In genomic region chr22:46587067-46587471, GRCh38 we compare ENCODE assay signal across 8 cellular contexts. TPM values are rescaled to one million over a fixed set of nuclear protein-coding genes. Genes with fewer than 3 reads are reported as not detected.
DNase-seq lines count a peak whose midpoint lies in the region; ATAC-seq and TF ChIP-seq lines count a peak whose summit lies in the region.

No MANE protein-coding gene starts in this region.

- H3K4me1 ChIP-seq in neutrophil (ENCODE audit: control insufficient read depth in 1 of 2, insufficient read depth in 1 of 2, low read depth in 1 of 2, low read length in 1 of 2) (peaks cover 17% of the 10 kb centered on the region in 2 experiments), upper lobe of right lung (peaks cover 38% of the 10 kb centered on the region), SJCRH30 (no peaks in the 10 kb centered on the region)

- peak overlapping the region; percentile 8 for H3K27ac ChIP-seq in neutrophil
- no peak overlapping the region for H3K27ac ChIP-seq in upper lobe of right lung
- no peak overlapping the region for H3K27ac ChIP-seq in SJCRH30

- no peaks in the 10 kb centered on the region for H3K36me3 Mint-ChIP-seq in T-helper 17 cell (ENCODE audit: low read depth)

- peak overlapping the region; percentile 86 for H3K4me3 Mint-ChIP-seq in T-helper 17 cell

- H3K4me1 Mint-ChIP-seq in T-helper 17 cell: peaks cover 19% of the 10 kb centered on the region

- TF ChIP-seq CTCF in neutrophil (IDR thresholded peaks at IDR 0.05) (no peak), upper lobe of right lung (IDR thresholded peaks at IDR 0.05) (no peak)

- DNase-seq in T-helper 17 cell (no peak), upper lobe of right lung (no peak), NCI-H526 treated with DMSO at 0.1 percent for 48 hours (lab: John Stamatoyannopoulos, UW) (no peak), SJCRH30 (no peak)
- DNase-seq in activated effector memory CD4-positive, alpha-beta T cell treated with anti-CD3 and anti-CD28 coated beads, Interleukin-2, amount 50 U/mL, for 16 hours: no peak

- intact Hi-C loops in upper lobe of right lung (cut with DNase I): no loop called here

- H3K9me3 ChIP-seq in T-helper 17 cell (ENCODE audit: control insufficient read depth, low read length, poor library complexity, severe bottlenecking) (no peaks in the 10 kb centered on the region), neutrophil (no peaks in the 10 kb centered on the region), upper lobe of right lung (no peaks in the 10 kb centered on the region), SJCRH30 (replicated peaks) (no peaks in the 10 kb centered on the region)

- peak; percentile 29 for ATAC-seq in GM18858 (IDR thresholded peaks at IDR 0.05; ENCODE audit: unreplicated experiment)
- ATAC-seq in GM21737 (IDR thresholded peaks at IDR 0.05; ENCODE audit: unreplicated experiment): peak; percentile 34
- ATAC-seq in T-helper 17 cell: peak; percentile 43
- ATAC-seq in upper lobe of right lung: no peak

- no peaks in the 10 kb centered on the region for H3K36me3 ChIP-seq in neutrophil
- no peaks in the 10 kb centered on the region for H3K36me3 ChIP-seq in upper lobe of right lung
- H3K36me3 ChIP-seq in SJCRH30: no peaks in the 10 kb centered on the region

- no peak overlapping the region for H3K4me3 ChIP-seq in neutrophil (ENCODE audit: low read depth in 1 of 2, low read length in 1 of 2)
- H3K4me3 ChIP-seq in upper lobe of right lung: no peak overlapping the region
- H3K4me3 ChIP-seq in SJCRH30: no peak overlapping the region

- no peaks in the 10 kb centered on the region for H3K27me3 Mint-ChIP-seq in T-helper 17 cell

- H3K27me3 ChIP-seq in neutrophil (no peaks in the 10 kb centered on the region), upper lobe of right lung (no peaks in the 10 kb centered on the region), SJCRH30 (no peaks in the 10 kb centered on the region)

- H3K27ac Mint-ChIP-seq in T-helper 17 cell: peak overlapping the region; percentile 80

RNA-seq across cellular contexts. Expression of gene GRAMD4, which starts 33.1 kb away (rescaled TPM):
- 10 to 100 TPM; 14.2 to 14.5 TPM for total RNA-seq in T-helper 17 cell
- total RNA-seq in upper lobe of right lung: 71.4 TPM
- 8.6 and 8.8 TPM in 2 replicates for total RNA-seq in SJCRH30 (2014; rRNA removed; shearing (Covaris generic))

RNA-seq across cellular contexts. Expression of gene CELSR1, which starts 49.6 kb away (rescaled TPM):
- total RNA-seq in T-helper 17 cell (1 to 10 TPM; 3.0 to 6.0 TPM), upper lobe of right lung (53.5 TPM)
- not detected in 2 replicates for total RNA-seq in SJCRH30 (2014; rRNA removed; shearing (Covaris generic))
